Comparison of ENCODE assay signal across 21 cellular contexts in the genomic region with DNA sequence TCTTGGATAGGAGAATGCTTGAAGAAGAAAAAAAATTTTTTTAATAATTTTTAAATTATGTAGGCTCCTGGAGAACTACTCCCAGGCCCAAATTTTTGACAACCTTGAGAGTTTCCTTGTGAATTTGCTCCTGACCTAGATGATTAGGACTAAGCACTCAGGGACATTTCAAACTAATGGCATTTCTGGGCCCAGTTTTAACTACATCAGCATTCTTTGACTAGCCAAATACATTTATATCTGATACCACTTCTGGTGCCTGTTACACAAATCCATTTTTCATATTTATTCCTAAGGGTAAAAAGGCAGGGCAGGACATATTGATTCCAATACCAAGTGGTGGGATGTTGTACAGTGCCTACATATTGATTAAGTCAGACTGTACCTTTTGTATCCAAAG.
DNase-seq lines count a peak whose midpoint lies in the region; ATAC-seq, FAIRE-seq and TF ChIP-seq lines count a peak whose summit lies in the region.
"Had no signal": no experiment of that assay in that cellular context is flagged by ENCODE, and none has a peak within 500 bp of the region (broad histone marks: within the 10 kb centered on the region; RNA-seq: fewer than 3 reads in every experiment).

No MANE protein-coding gene starts in this region.

- no peak overlapping the region for H2AK5ac ChIP-seq in IMR-90 (ENCODE audit: low read depth, low read length)

- no peak for TF ChIP-seq CTCF in A549 (IDR thresholded peaks at IDR 0.05)
- TF ChIP-seq CTCF in IMR-90 (conservative IDR thresholded peaks at IDR 0.05; ENCODE audit: low read depth, low read length) = no peak
- no peak for TF ChIP-seq CTCF in endothelial cell (IDR thresholded peaks at IDR 0.05; ENCODE audit: unreplicated experiment)

- no peaks in the 10 kb centered on the region for H3K79me1 ChIP-seq in IMR-90 (ENCODE audit: low read depth in 1 of 2, low read length in 2 of 2)

- POLR2A ChIA-PET in A549 (lab: Yijun Ruan, JAX) (no interaction called here), IMR-90 (lab: Charles Lee; ENCODE audit: unreplicated experiment) (no interaction called here)

- no peak overlapping the region for H4K5ac ChIP-seq in IMR-90 (ENCODE audit: low read depth, low read length)

- no peak overlapping the region for H3K56ac ChIP-seq in IMR-90 (ENCODE audit: extremely low read depth, insufficient read depth, low read length)

- ATAC-seq in A549 (no peak), IMR-90 (ENCODE audit: low read depth) (no peak), HG02642 (IDR thresholded peaks at IDR 0.05; ENCODE audit: poor library complexity, unreplicated experiment) (no peak)
- no peak for ATAC-seq in stimulated activated effector memory CD8-positive, alpha-beta T cell treated with anti-CD3 and anti-CD28 coated beads, Interleukin-12 subunit alpha, Interleukin-12 subunit beta, amount 100 ng/mL, for 72 hours
- ATAC-seq: CD8-positive, alpha-beta T cell had no signal

- no peak overlapping the region for H3K4me3 ChIP-seq in A549
- no peak overlapping the region for H3K4me3 ChIP-seq in IMR-90 (ENCODE audit: insufficient read depth, low read depth, low read length)
- H3K4me3 ChIP-seq: BLaER1 treated with 17β-estradiol and CSF1 and Interleukin-3, amounts not matched to agents 10 nM and 100 nM had no signal

- no peak overlapping the region for H4K8ac ChIP-seq in IMR-90 (ENCODE audit: low read depth in 2 of 2, low read length in 2 of 2)

- no peak overlapping the region for H4K91ac ChIP-seq in IMR-90 (ENCODE audit: insufficient read depth, low read depth, low read length)

- in situ Hi-C loops in IMR-90 (cut with MboI; ENCODE audit: low sequenced_read_pairs) = no loop called here

- H3K27me3 ChIP-seq in IMR-90 (ENCODE audit: control insufficient read depth, insufficient read depth, low read length) = no peaks in the 10 kb centered on the region
- H3K27me3 ChIP-seq: BLaER1 treated with 17β-estradiol and CSF1 and Interleukin-3, amounts not matched to agents 10 nM and 100 nM had no signal

- H2AFZ ChIP-seq in IMR-90 (replicated peaks; ENCODE audit: low read length, poor library complexity) = no peak overlapping the region

- BruUV-seq in IMR-90 (replicated peaks; lab: Mats Ljungman, UMichigan) = no TSS peak

- H2BK120ac ChIP-seq in IMR-90 (ENCODE audit: low read depth, low read length) = no peak overlapping the region

- FAIRE-seq in A549 (lab: Jason Lieb, UNC) = no peak
- FAIRE-seq: A204.1, D721Med, G401.6, GM12891 had no signal

- no peaks in the 10 kb centered on the region for H3K4me1 ChIP-seq in A549
- H3K4me1 ChIP-seq in IMR-90 (ENCODE audit: control insufficient read depth, insufficient read depth, low read length) = no peaks in the 10 kb centered on the region
- H3K4me1 ChIP-seq: Caco-2 had no signal

- peaks cover 8% of the 10 kb centered on the region for H3K27me3 Mint-ChIP-seq in endothelial cell (ENCODE audit: unreplicated experiment)
- H3K27me3 Mint-ChIP-seq: B cell; CD4-positive, alpha-beta T cell had no signal

- H3K36me3 Mint-ChIP-seq in endothelial cell (ENCODE audit: low read depth, unreplicated experiment) = peaks cover 47% of the 10 kb centered on the region
- H3K36me3 Mint-ChIP-seq in stimulated activated effector memory CD8-positive, alpha-beta T cell treated with anti-CD3 and anti-CD28 coated beads, Interleukin-12 subunit alpha, Interleukin-12 subunit beta, amount 100 ng/mL, for 72 hours = peaks cover 45% of the 10 kb centered on the region
- H3K36me3 Mint-ChIP-seq: CD8-positive, alpha-beta T cell had no signal

- no peak overlapping the region for H3K27ac Mint-ChIP-seq in endothelial cell (ENCODE audit: unreplicated experiment)
- no peak overlapping the region for H3K27ac Mint-ChIP-seq in stimulated activated effector memory CD8-positive, alpha-beta T cell treated with anti-CD3 and anti-CD28 coated beads, Interleukin-12 subunit alpha, Interleukin-12 subunit beta, amount 100 ng/mL, for 72 hours
- H3K27ac Mint-ChIP-seq: B cell; CD4-positive, alpha-beta T cell; CD8-positive, alpha-beta T cell had no signal

- no peak overlapping the region for H3K4me2 ChIP-seq in A549
- no peak overlapping the region for H3K4me2 ChIP-seq in IMR-90 (ENCODE audit: low read depth, low read length)
- H3K4me2 ChIP-seq: BLaER1 treated with 17β-estradiol and CSF1 and Interleukin-3, amounts not matched to agents 10 nM and 100 nM had no signal

- H3K36me3 ChIP-seq in IMR-90 (ENCODE audit: control insufficient read depth, insufficient read depth, low read length) = no peaks in the 10 kb centered on the region
- H3K36me3 ChIP-seq: BLaER1 treated with 17β-estradiol and CSF1 and Interleukin-3, amounts not matched to agents 10 nM and 100 nM had no signal

- CTCF ChIA-PET in A549 (lab: Yijun Ruan, JAX) (interaction anchor here (2.3 to 7.9 kb wide), 2 partner anchors 18 to 154 kb away, joined by 5 to 79 read pairs; a partner anchor contains a TSS), IMR-90 (lab: Yijun Ruan, JAX) (interaction anchor here (15.6 kb wide), 1 partner anchor 153 kb away, joined by 174 read pairs; a partner anchor contains a TSS)

- H3K9ac ChIP-seq in IMR-90 (ENCODE audit: low read depth, low read length) = no peak overlapping the region
- H3K9ac ChIP-seq: BLaER1 treated with 17β-estradiol and CSF1 and Interleukin-3, amounts not matched to agents 10 nM and 100 nM had no signal

- DNase-seq in A549 (ENCODE audit: low read depth in 1 of 2, low spot score in 1 of 2) (no peak), IMR-90 (no peak), endothelial cell (ENCODE audit: low spot score) (no peak)
- DNase-seq in activated CD8-positive, alpha-beta memory T cell treated with anti-CD3 and anti-CD28 coated beads, Interleukin-2, amount 50 U/mL, for 48 hours = no peak
- DNase-seq in stimulated activated effector memory CD8-positive, alpha-beta T cell treated with anti-CD3 and anti-CD28 coated beads, Interleukin-12 subunit alpha, Interleukin-12 subunit beta, amount 100 ng/mL, for 72 hours (ENCODE audit: low spot score in 2 of 2) = no peak
- DNase-seq: 8988T; AML-193; Caco-2; Calu3; CD4-positive, alpha-beta T cell; CD8-positive, alpha-beta T cell; DMS79 treated with DMSO at 0.1 percent for 48 hours; GF-D8 had no signal

- H2BK15ac ChIP-seq in IMR-90 (ENCODE audit: low read depth, low read length) = no peak overlapping the region

- no peak for TF ChIP-seq RAD21 in A549 (conservative IDR thresholded peaks at IDR 0.05 in 1 of 2, IDR thresholded peaks at IDR 0.05 in 1 of 2)
- TF ChIP-seq RAD21 in IMR-90 (IDR thresholded peaks at IDR 0.05; ENCODE audit: low read length) = no peak

- H3K27ac ChIP-seq in A549 (no peak overlapping the region), IMR-90 (ENCODE audit: insufficient read depth, low read length) (no peak overlapping the region)
- H3K27ac ChIP-seq: BLaER1 treated with 17β-estradiol and CSF1 and Interleukin-3, amounts not matched to agents 10 nM and 100 nM; C4-2B had no signal

- H3K9me3 ChIP-seq in A549 = no peaks in the 10 kb centered on the region
- H3K9me3 ChIP-seq in IMR-90 (ENCODE audit: control insufficient read depth, insufficient read depth, low read length) = no peaks in the 10 kb centered on the region
- H3K9me3 ChIP-seq: Caco-2 had no signal

- dilution Hi-C loops in IMR-90 (cut with HindIII; ENCODE audit: low sequenced_read_pairs, unreplicated experiment) = no loop called here

- H3K14ac ChIP-seq in IMR-90 (replicated peaks; ENCODE audit: low read depth, low read length) = no peak overlapping the region

- no peak for TF ChIP-seq EP300 in A549 (IDR thresholded peaks at IDR 0.05)

- peak overlapping the region; percentile 21 for H3K4me3 Mint-ChIP-seq in endothelial cell (ENCODE audit: unreplicated experiment)
- H3K4me3 Mint-ChIP-seq in stimulated activated effector memory CD8-positive, alpha-beta T cell treated with anti-CD3 and anti-CD28 coated beads, Interleukin-12 subunit alpha, Interleukin-12 subunit beta, amount 100 ng/mL, for 72 hours = no peak overlapping the region
- H3K4me3 Mint-ChIP-seq: B cell; CD4-positive, alpha-beta T cell; CD8-positive, alpha-beta T cell had no signal

- no peak overlapping the region for H2BK5ac ChIP-seq in IMR-90 (ENCODE audit: low read depth, low read length, poor library complexity, severe bottlenecking)

- H4K20me1 ChIP-seq in IMR-90 (ENCODE audit: insufficient read depth, low read length) = no peaks in the 10 kb centered on the region
- H4K20me1 ChIP-seq: BLaER1 treated with 17β-estradiol and CSF1 and Interleukin-3, amounts not matched to agents 10 nM and 100 nM had no signal

- H2BK20ac ChIP-seq in IMR-90 (ENCODE audit: low read depth, low read length) = no peak overlapping the region

- no peaks in the 10 kb centered on the region for H3K9me1 ChIP-seq in IMR-90 (ENCODE audit: insufficient read depth, low read length)

- H2AK9ac ChIP-seq in IMR-90 (replicated peaks; ENCODE audit: low read depth, low read length, poor library complexity) = no peak overlapping the region

- intact Hi-C loops in IMR-90 (cut with micrococcal nuclease) = no loop called here

- peaks cover 38% of the 10 kb centered on the region for H3K4me1 Mint-ChIP-seq in endothelial cell (ENCODE audit: unreplicated experiment)
- H3K4me1 Mint-ChIP-seq in stimulated activated effector memory CD8-positive, alpha-beta T cell treated with anti-CD3 and anti-CD28 coated beads, Interleukin-12 subunit alpha, Interleukin-12 subunit beta, amount 100 ng/mL, for 72 hours = peaks cover 6% of the 10 kb centered on the region

- H3K18ac ChIP-seq in IMR-90 (ENCODE audit: low read depth, low read length) = no peak overlapping the region

- H3K4ac ChIP-seq in IMR-90 (ENCODE audit: low read depth, low read length) = no peak overlapping the region

- TF ChIP-seq POLR2A in A549 (IDR thresholded peaks at IDR 0.05; ENCODE audit: low read length) (no peak), IMR-90 (IDR thresholded peaks at IDR 0.05; ENCODE audit: low read depth, low read length) (no peak)

- H3K9me3 Mint-ChIP-seq in endothelial cell (ENCODE audit: unreplicated experiment) = no peaks in the 10 kb centered on the region
- no peaks in the 10 kb centered on the region for H3K9me3 Mint-ChIP-seq in stimulated activated effector memory CD8-positive, alpha-beta T cell treated with anti-CD3 and anti-CD28 coated beads, Interleukin-12 subunit alpha, Interleukin-12 subunit beta, amount 100 ng/mL, for 72 hours
- H3K9me3 Mint-ChIP-seq: CD4-positive, alpha-beta T cell; CD8-positive, alpha-beta T cell had no signal

- H3K23ac ChIP-seq in IMR-90 (ENCODE audit: low read depth, low read length) = no peak overlapping the region

TF ChIP-seq in A549, 52 proteins besides CTCF, POLR2A, EP300 and RAD21:
- TF ChIP-seq MAFK (IDR thresholded peaks at IDR 0.05; ENCODE audit: partially characterized antibody) (peak; percentile 38), KDM5A (IDR thresholded peaks at IDR 0.05) (no peak)

TF ChIP-seq in IMR-90, 13 proteins besides CTCF, POLR2A, EP300 and RAD21:
- TF ChIP-seq, protein P1, sequence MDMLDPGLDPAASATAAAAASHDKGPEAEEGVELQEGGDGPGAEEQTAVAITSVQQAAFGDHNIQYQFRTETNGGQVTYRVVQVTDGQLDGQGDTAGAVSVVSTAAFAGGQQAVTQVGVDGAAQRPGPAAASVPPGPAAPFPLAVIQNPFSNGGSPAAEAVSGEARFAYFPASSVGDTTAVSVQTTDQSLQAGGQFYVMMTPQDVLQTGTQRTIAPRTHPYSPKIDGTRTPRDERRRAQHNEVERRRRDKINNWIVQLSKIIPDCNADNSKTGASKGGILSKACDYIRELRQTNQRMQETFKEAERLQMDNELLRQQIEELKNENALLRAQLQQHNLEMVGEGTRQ (IDR thresholded peaks at IDR 0.05; ENCODE audit: low read depth, low read length) = no peak
- TF ChIP-seq MAFK (IDR thresholded peaks at IDR 0.05; ENCODE audit: low read depth, low read length) = peak; percentile 30; the same call in 1 of the 2 replicates
